34 cellular contexts compared by ENCODE assay signal in genomic region chr9:12060811-12061210, GRCh38.
"Had no signal": no experiment of that assay in that cellular context is flagged by ENCODE, and none has a peak within 500 bp of the region (broad histone marks: within the 10 kb centered on the region; RNA-seq: fewer than 3 reads in every experiment).

No MANE protein-coding gene starts in this region.

- H3K4me3 ChIP-seq: body of pancreas, breast epithelium, Peyer's patch had no signal

- H3K4me3 Mint-ChIP-seq: activated B cell treated with CpG ODN at 0.5 μM for 24 hours; activated CD4-positive, alpha-beta memory T cell treated with anti-CD3 and anti-CD28 coated beads for 36 hours; activated naive CD4-positive, alpha-beta T cell treated with anti-CD3 and anti-CD28 coated beads, Interleukin-2, amount 50 U/mL, for 24 hours; activated naive CD8-positive, alpha-beta T cell treated with anti-CD3 and anti-CD28 coated beads, Interleukin-2, amount 10 ng/mL, durations not matched to agents 7 days and 5 days had no signal

- H3K36me3 Mint-ChIP-seq: activated CD4-positive, alpha-beta memory T cell treated with anti-CD3 and anti-CD28 coated beads for 36 hours; activated naive CD4-positive, alpha-beta T cell treated with anti-CD3 and anti-CD28 coated beads, Interleukin-2, amount 50 U/mL, for 24 hours; activated naive CD8-positive, alpha-beta T cell treated with anti-CD3 and anti-CD28 coated beads, Interleukin-2, amount 10 ng/mL, durations not matched to agents 7 days and 5 days had no signal

- H3K9me3 Mint-ChIP-seq: activated naive CD4-positive, alpha-beta T cell treated with anti-CD3 and anti-CD28 coated beads, Interleukin-2, amount 50 U/mL, for 24 hours had no signal

- DNase-seq: activated B cell treated with CpG ODN at 0.5 μM for 24 hours; activated CD4-positive, alpha-beta memory T cell treated with anti-CD3 and anti-CD28 coated beads for 36 hours; activated CD4-positive, alpha-beta T cell treated with anti-CD3 and anti-CD28 coated beads for 4 hours; activated CD4-positive, alpha-beta T cell treated with anti-CD3 and anti-CD28 coated beads, Interleukin-2, amount 50 U/mL, for 1 hour; activated CD4-positive, CD25-positive, alpha-beta regulatory T cell treated with anti-CD3 and anti-CD28 coated beads, Interleukin-2, amount 50 U/mL, for 72 hours; activated CD8-positive, alpha-beta memory T cell treated with anti-CD3 and anti-CD28 coated beads, Interleukin-2, amount 50 U/mL, for 48 hours; activated effector memory CD4-positive, alpha-beta T cell treated with anti-CD3 and anti-CD28 coated beads, Interleukin-2, amount 50 U/mL, for 16 hours; activated naive CD4-positive, alpha-beta T cell treated with Interleukin-2 at 50 U/mL for 16 hours; activated naive CD8-positive, alpha-beta T cell treated with anti-CD3 and anti-CD28 coated beads, Interleukin-2, amount 10 ng/mL, durations not matched to agents 7 days and 5 days; activated T-cell treated with anti-CD3 and anti-CD28 coated beads, Interleukin-2, amount 50 U/mL, for 48 hours; body of pancreas; caudate nucleus; NCI-H1092 treated with DMSO at 0.1 percent for 48 hours; NCI-H1417 treated with DMSO at 0.1 percent for 48 hours; NCI-H187 treated with DMSO at 0.1 percent for 48 hours; NCI-H2081; NCI-H226; NCI-H446 treated with DMSO at 0.1 percent for 48 hours; NCI-H524; NK-92 treated with Interleukin-12 subunit alpha and Interleukin-12 subunit beta, amount 100 ng/mL, for 24 hours; PC-3; Peyer's patch; RPMI8226; SIG-M5; SW 1271; T-helper 1 cell; T-helper 2 cell; T-helper 9 cell had no signal

- H3K27me3 Mint-ChIP-seq: activated B cell treated with CpG ODN at 0.5 μM for 24 hours; activated CD4-positive, alpha-beta memory T cell treated with anti-CD3 and anti-CD28 coated beads for 36 hours; activated naive CD4-positive, alpha-beta T cell treated with anti-CD3 and anti-CD28 coated beads, Interleukin-2, amount 50 U/mL, for 24 hours; activated naive CD8-positive, alpha-beta T cell treated with anti-CD3 and anti-CD28 coated beads, Interleukin-2, amount 10 ng/mL, durations not matched to agents 7 days and 5 days had no signal

- H3K4me1 Mint-ChIP-seq: activated B cell treated with CpG ODN at 0.5 μM for 24 hours; activated naive CD4-positive, alpha-beta T cell treated with anti-CD3 and anti-CD28 coated beads, Interleukin-2, amount 50 U/mL, for 24 hours; activated naive CD8-positive, alpha-beta T cell treated with anti-CD3 and anti-CD28 coated beads, Interleukin-2, amount 10 ng/mL, durations not matched to agents 7 days and 5 days had no signal

- ATAC-seq: body of pancreas, PC-3, Right ventricle myocardium inferior, SK-N-SH treated with all-trans-retinoic acid at 6 μM for 48 hours had no signal

- H3K27ac ChIP-seq: body of pancreas, breast epithelium, KMS-11, Peyer's patch, VCaP had no signal

- H3K27ac Mint-ChIP-seq: activated B cell treated with CpG ODN at 0.5 μM for 24 hours; activated CD4-positive, alpha-beta memory T cell treated with anti-CD3 and anti-CD28 coated beads for 36 hours; activated naive CD4-positive, alpha-beta T cell treated with anti-CD3 and anti-CD28 coated beads, Interleukin-2, amount 50 U/mL, for 24 hours; activated naive CD8-positive, alpha-beta T cell treated with anti-CD3 and anti-CD28 coated beads, Interleukin-2, amount 10 ng/mL, durations not matched to agents 7 days and 5 days had no signal
